12 cellular contexts compared by ENCODE assay signal in the genomic region with DNA sequence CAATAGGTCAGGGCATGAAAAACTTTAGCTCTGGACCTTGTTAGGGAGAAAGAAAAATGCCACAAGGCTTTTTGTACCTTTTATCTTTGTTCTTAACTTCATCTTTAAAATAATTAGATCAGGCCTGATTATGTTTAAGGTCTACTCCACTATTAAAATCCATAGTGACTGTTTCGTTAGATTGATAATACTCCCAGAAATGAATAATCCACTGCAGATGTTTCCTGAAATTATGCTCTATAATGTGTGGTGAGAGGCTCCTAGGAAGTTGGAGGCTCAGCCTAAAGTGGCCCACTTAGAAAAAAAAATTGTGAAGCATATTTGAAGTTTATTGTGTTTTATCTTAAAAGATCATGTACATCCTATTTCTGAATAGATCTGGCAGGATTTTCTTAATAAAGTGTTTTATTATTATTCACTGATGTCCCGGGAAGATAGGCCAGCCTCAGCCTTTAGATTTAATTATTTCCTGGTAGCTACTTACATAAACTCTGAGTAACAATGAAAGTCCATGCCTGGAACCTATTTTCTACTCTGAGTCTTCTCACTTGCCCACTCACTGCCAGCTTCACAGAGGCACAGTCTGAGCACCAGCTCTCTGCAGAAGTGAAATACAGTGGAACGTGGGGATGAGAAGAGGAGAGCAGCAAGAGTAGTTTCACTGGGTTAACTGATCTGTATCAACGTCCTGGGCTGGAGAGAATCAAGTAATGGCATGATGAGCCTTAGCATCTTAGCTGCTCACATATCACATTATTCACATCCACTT.
DNase-seq lines count a peak whose midpoint lies in the region; ATAC-seq, FAIRE-seq and TF ChIP-seq lines count a peak whose summit lies in the region.
"Had no signal": no experiment of that assay in that cellular context is flagged by ENCODE, and none has a peak within 500 bp of the region (broad histone marks: within the 10 kb centered on the region; RNA-seq: fewer than 3 reads in every experiment).

No MANE protein-coding gene starts in this region.

- in situ Hi-C loops in IMR-90 (cut with MboI; ENCODE audit: low sequenced_read_pairs): no loop called here

- no peak overlapping the region for H4K5ac ChIP-seq in IMR-90 (ENCODE audit: low read depth, low read length)
- no peak overlapping the region for H4K5ac ChIP-seq in mesendoderm (ENCODE audit: low read length)

- H2BK5ac ChIP-seq in IMR-90 (ENCODE audit: low read depth, low read length, poor library complexity, severe bottlenecking) (no peak overlapping the region), mesendoderm (ENCODE audit: low read length) (no peak overlapping the region)

- POLR2A ChIA-PET in IMR-90 (lab: Charles Lee; ENCODE audit: unreplicated experiment): no interaction called here

- peak; percentile 48 for ATAC-seq in GM18519 (IDR thresholded peaks at IDR 0.05; ENCODE audit: low FRiP score, unreplicated experiment)
- no peak for ATAC-seq in IMR-90 (ENCODE audit: low read depth)
- no peak for ATAC-seq in left lung

- H2BK15ac ChIP-seq in IMR-90 (ENCODE audit: low read depth, low read length) (peak overlapping the region; percentile 62; the same call in 1 of the 3 replicates), mesendoderm (replicated peaks; ENCODE audit: low read depth) (no peak overlapping the region)

- H3K4ac ChIP-seq in IMR-90 (ENCODE audit: low read depth, low read length) (peak overlapping the region; percentile 3; the same call in 1 of the 2 replicates), mesendoderm (ENCODE audit: low read depth, low read length) (no peak overlapping the region)

- H2AFZ ChIP-seq in IMR-90 (replicated peaks; ENCODE audit: low read length, poor library complexity): no peak overlapping the region
- H2AFZ ChIP-seq in astrocyte (ENCODE audit: low read depth, low read length): no peak overlapping the region

- no peak overlapping the region for H3K27ac ChIP-seq in BLaER1
- no peak overlapping the region for H3K27ac ChIP-seq in IMR-90 (ENCODE audit: insufficient read depth, low read length)
- H3K27ac ChIP-seq in astrocyte (ENCODE audit: low read depth, low read length): no peak overlapping the region
- no peak overlapping the region for H3K27ac ChIP-seq in left lung
- H3K27ac ChIP-seq in mesendoderm (ENCODE audit: low read depth, low read length): no peak overlapping the region

- H3K56ac ChIP-seq in IMR-90 (ENCODE audit: extremely low read depth, insufficient read depth, low read length): no peak overlapping the region
- H3K56ac ChIP-seq in mesendoderm (ENCODE audit: low read length): no peak overlapping the region

- DNase-seq in IMR-90 (no peak), astrocyte (ENCODE audit: low read depth) (no peak), MV-4-11 (lab: John Stamatoyannopoulos, UW) (no peak), left lung (no peak), mesendoderm (no peak)
- DNase-seq in activated CD8-positive, alpha-beta memory T cell treated with anti-CD3 and anti-CD28 coated beads, Interleukin-2, amount 50 U/mL, for 4 hours: no peak
- DNase-seq: naive B cell; NCI-H446 treated with DMSO at 0.1 percent for 48 hours; stimulated activated naive CD4-positive, alpha-beta T cell had no signal

- H4K20me1 ChIP-seq in BLaER1: no peaks in the 10 kb centered on the region
- H4K20me1 ChIP-seq in IMR-90 (ENCODE audit: insufficient read depth, low read length): no peaks in the 10 kb centered on the region
- H4K20me1 ChIP-seq in astrocyte (ENCODE audit: insufficient read depth, low read length): no peaks in the 10 kb centered on the region

- H3K14ac ChIP-seq in IMR-90 (replicated peaks; ENCODE audit: low read depth, low read length): 0 out of 2 replicates have a peak overlapping the region, but pooled peaks have one; percentile 33

- H2AK5ac ChIP-seq in IMR-90 (ENCODE audit: low read depth, low read length) (peak overlapping the region; percentile 54; the same call in 1 of the 2 replicates), mesendoderm (ENCODE audit: low read length) (no peak overlapping the region)

- H3K27me3 ChIP-seq in BLaER1: no peaks in the 10 kb centered on the region
- H3K27me3 ChIP-seq in IMR-90 (ENCODE audit: control insufficient read depth, insufficient read depth, low read length): no peaks in the 10 kb centered on the region
- no peaks in the 10 kb centered on the region for H3K27me3 ChIP-seq in astrocyte (ENCODE audit: insufficient read depth, low read length)
- no peaks in the 10 kb centered on the region for H3K27me3 ChIP-seq in left lung
- H3K27me3 ChIP-seq in mesendoderm (ENCODE audit: insufficient read depth, low read length, poor library complexity): no peaks in the 10 kb centered on the region
- H3K27me3 ChIP-seq: SJSA1 had no signal

- H3K9ac ChIP-seq in BLaER1: no peak overlapping the region
- no peak overlapping the region for H3K9ac ChIP-seq in IMR-90 (ENCODE audit: low read depth, low read length)
- H3K9ac ChIP-seq in astrocyte (ENCODE audit: low read length): no peak overlapping the region
- no peak overlapping the region for H3K9ac ChIP-seq in mesendoderm (ENCODE audit: low read length)

- H3K79me2 ChIP-seq in astrocyte (ENCODE audit: insufficient read depth, low read length) (no peaks in the 10 kb centered on the region), mesendoderm (ENCODE audit: control insufficient read depth, insufficient read depth, low read length) (no peaks in the 10 kb centered on the region)

- no peaks in the 10 kb centered on the region for H3K36me3 ChIP-seq in BLaER1
- H3K36me3 ChIP-seq in IMR-90 (ENCODE audit: control insufficient read depth, insufficient read depth, low read length): no peaks in the 10 kb centered on the region
- no peaks in the 10 kb centered on the region for H3K36me3 ChIP-seq in astrocyte (ENCODE audit: insufficient read depth, low read length)
- no peaks in the 10 kb centered on the region for H3K36me3 ChIP-seq in left lung
- H3K36me3 ChIP-seq in mesendoderm (ENCODE audit: control insufficient read depth, insufficient read depth, low read length): no peaks in the 10 kb centered on the region
- H3K36me3 ChIP-seq: SJSA1 had no signal

- peaks cover 1% of the 10 kb centered on the region for H3K36me3 Mint-ChIP-seq in astrocyte (ENCODE audit: low read depth, unreplicated experiment)
- H3K36me3 Mint-ChIP-seq: naive B cell had no signal

- TF ChIP-seq RAD21 in IMR-90 (IDR thresholded peaks at IDR 0.05; ENCODE audit: low read length): no peak

- H3K18ac ChIP-seq in IMR-90 (ENCODE audit: low read depth, low read length): peak overlapping the region; percentile 69; the same call in 1 of the 2 replicates
- no peak overlapping the region for H3K18ac ChIP-seq in mesendoderm (ENCODE audit: low read length)

- H3K4me3 ChIP-seq in BLaER1 (no peak overlapping the region), IMR-90 (ENCODE audit: insufficient read depth, low read depth, low read length) (no peak overlapping the region), astrocyte (ENCODE audit: insufficient read depth, low read depth, low read length) (no peak overlapping the region), left lung (no peak overlapping the region), mesendoderm (ENCODE audit: low read length) (no peak overlapping the region)
- H3K4me3 ChIP-seq: SJSA1 had no signal

- TF ChIP-seq CTCF in IMR-90 (conservative IDR thresholded peaks at IDR 0.05; ENCODE audit: low read depth, low read length) (no peak), astrocyte (IDR thresholded peaks at IDR 0.05; ENCODE audit: insufficient read depth, low read depth, low read length) (no peak), left lung (IDR thresholded peaks at IDR 0.05) (no peak)

- FAIRE-seq in astrocyte (lab: Jason Lieb, UNC): no peak

- dilution Hi-C loops in IMR-90 (cut with HindIII; ENCODE audit: low sequenced_read_pairs, unreplicated experiment): no loop called here

- CTCF ChIA-PET in IMR-90 (lab: Yijun Ruan, JAX): interaction anchor here (0.6 kb wide), 1 partner anchor 74 kb away, joined by 7 read pairs; no protein-coding TSS in a partner anchor

- peaks cover 15% of the 10 kb centered on the region for H3K4me1 ChIP-seq in BLaER1
- H3K4me1 ChIP-seq in IMR-90 (ENCODE audit: control insufficient read depth, insufficient read depth, low read length): peaks cover 8% of the 10 kb centered on the region
- H3K4me1 ChIP-seq in astrocyte (ENCODE audit: insufficient read depth, low read length): peaks cover 5% of the 10 kb centered on the region
- peaks cover 14 to 36% of the 10 kb centered on the region in 2 donors for H3K4me1 ChIP-seq in left lung
- peaks cover 4% of the 10 kb centered on the region for H3K4me1 ChIP-seq in mesendoderm (ENCODE audit: control insufficient read depth, low read depth, low read length)

- peaks cover 3% of the 10 kb centered on the region; the same call in 1 of the 2 replicates for H3K9me1 ChIP-seq in IMR-90 (ENCODE audit: insufficient read depth, low read length)

- H4K8ac ChIP-seq in IMR-90 (ENCODE audit: low read depth in 2 of 2, low read length in 2 of 2): no peak overlapping the region
- no peak overlapping the region for H4K8ac ChIP-seq in mesendoderm (ENCODE audit: low read depth, low read length)

- H2BK20ac ChIP-seq in IMR-90 (ENCODE audit: low read depth, low read length): peak overlapping the region; percentile 2; the same call in 1 of the 2 replicates

- BruUV-seq in IMR-90 (replicated peaks; lab: Mats Ljungman, UMichigan): no TSS peak

- TF ChIP-seq POLR2A in IMR-90 (IDR thresholded peaks at IDR 0.05; ENCODE audit: low read depth, low read length): no peak

- H3K79me1 ChIP-seq in IMR-90 (ENCODE audit: low read depth in 1 of 2, low read length in 2 of 2) (no peaks in the 10 kb centered on the region), mesendoderm (ENCODE audit: low read length) (no peaks in the 10 kb centered on the region)

- no peak overlapping the region for H4K91ac ChIP-seq in IMR-90 (ENCODE audit: insufficient read depth, low read depth, low read length)

- no peak overlapping the region for H3K4me3 Mint-ChIP-seq in astrocyte (ENCODE audit: unreplicated experiment)

- no peak overlapping the region for H2AK9ac ChIP-seq in IMR-90 (replicated peaks; ENCODE audit: low read depth, low read length, poor library complexity)

- H3K4me1 Mint-ChIP-seq in astrocyte (ENCODE audit: low read depth, unreplicated experiment): peaks cover 33% of the 10 kb centered on the region

- intact Hi-C loops in IMR-90 (cut with micrococcal nuclease): no loop called here
- intact Hi-C loops in left lung (cut with DNase I): no loop called here

- H3K9me3 Mint-ChIP-seq in astrocyte (ENCODE audit: unreplicated experiment): no peaks in the 10 kb centered on the region

- 0 out of 2 replicates have a peak overlapping the region, but pooled peaks have one; percentile 2 for H2BK120ac ChIP-seq in IMR-90 (ENCODE audit: low read depth, low read length)
- no peak overlapping the region for H2BK120ac ChIP-seq in mesendoderm (ENCODE audit: low read depth, low read length)

- no peak overlapping the region for H3K23ac ChIP-seq in IMR-90 (ENCODE audit: low read depth, low read length)
- H3K23ac ChIP-seq in mesendoderm (ENCODE audit: low read length): no peak overlapping the region

- H3K4me2 ChIP-seq in BLaER1: peak overlapping the region; percentile 39
- no peak overlapping the region for H3K4me2 ChIP-seq in IMR-90 (ENCODE audit: low read depth, low read length)
- no peak overlapping the region for H3K4me2 ChIP-seq in astrocyte (ENCODE audit: low read length)
- H3K4me2 ChIP-seq in mesendoderm (ENCODE audit: low read length): no peak overlapping the region

- H3K9me3 ChIP-seq in BLaER1: peaks cover 2% of the 10 kb centered on the region; the same call in 1 of the 2 replicates
- H3K9me3 ChIP-seq in IMR-90 (ENCODE audit: control insufficient read depth, insufficient read depth, low read length): no peaks in the 10 kb centered on the region
- H3K9me3 ChIP-seq in astrocyte (ENCODE audit: insufficient read depth, low read depth, low read length): no peaks in the 10 kb centered on the region
- no peaks in the 10 kb centered on the region for H3K9me3 ChIP-seq in left lung
- H3K9me3 ChIP-seq: SJSA1 had no signal

- WGBS in IMR-90 (ENCODE audit: extremely low coverage in 2 of 2, insufficient read length in 1 of 2), 2 experiments: no CpG with 5 or more reads among the region's 4 CpGs
- no CpG with 5 or more reads among the region's 4 CpGs for WGBS in mesendoderm (ENCODE audit: extremely low coverage, insufficient coverage, low lambda C conversion rate)

- H3K27me3 Mint-ChIP-seq in astrocyte (ENCODE audit: low read depth, unreplicated experiment): no peaks in the 10 kb centered on the region
- H3K27me3 Mint-ChIP-seq: naive B cell had no signal

- peak overlapping the region; percentile 99 for H3K27ac Mint-ChIP-seq in astrocyte (ENCODE audit: unreplicated experiment)
